Comparison of ENCODE assay signal across 34 cellular contexts in the genomic region with DNA sequence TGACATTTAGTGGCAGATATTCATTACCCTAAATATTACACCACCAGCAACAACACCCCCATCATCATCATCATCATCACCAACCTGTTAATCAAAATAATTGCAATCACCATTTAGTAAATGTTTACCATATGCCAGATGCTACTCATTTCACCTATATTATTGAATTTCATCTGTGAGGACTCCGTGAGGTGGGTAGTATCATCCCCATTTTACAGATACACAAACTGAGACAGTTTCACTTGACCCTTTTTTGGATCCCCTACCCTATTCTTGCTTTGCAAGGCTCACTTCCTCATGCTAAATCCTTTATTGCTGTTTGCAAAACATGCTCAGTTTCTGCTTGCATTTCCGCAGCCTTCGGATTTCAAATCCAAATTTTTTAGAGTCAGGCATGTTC.
"Had no signal": no experiment of that assay in that cellular context is flagged by ENCODE, and none has a peak within 500 bp of the region (broad histone marks: within the 10 kb centered on the region; RNA-seq: fewer than 3 reads in every experiment).

No MANE protein-coding gene starts in this region.

- ATAC-seq: activated CD8-positive, alpha-beta T cell treated with anti-CD3 and anti-CD28 coated beads for 36 hours; activated naive CD4-positive, alpha-beta T cell treated with anti-CD3 and anti-CD28 coated beads, Interleukin-2, amount 50 U/mL, for 72 hours; activated T-cell treated with anti-CD3 and anti-CD28 coated beads, Interleukin-2, amount 50 U/mL, for 4 hours; activated T-helper 17 cell treated with anti-CD3 and anti-CD28 coated beads, Interleukin-2, amount 50 U/mL, for 72 hours; body of pancreas had no signal

- FAIRE-seq: astrocyte, colon, TTC549 had no signal

- H3K4me1 ChIP-seq: adrenal gland, body of pancreas, breast epithelium had no signal

- H3K9me3 ChIP-seq: adrenal gland, body of pancreas, breast epithelium had no signal

- H3K4me3 ChIP-seq: adrenal gland, body of pancreas, breast epithelium had no signal

- H3K36me3 ChIP-seq: adrenal gland, brain microvascular endothelial cell, breast epithelium had no signal

- H3K27ac ChIP-seq: adrenal gland, body of pancreas, brain microvascular endothelial cell, breast epithelium, VCaP had no signal

- H3K27me3 ChIP-seq: adrenal gland, body of pancreas, brain microvascular endothelial cell, breast epithelium had no signal

- DNase-seq: activated B cell treated with CpG ODN at 0.5 μM for 24 hours; activated CD4-positive, alpha-beta memory T cell treated with anti-CD3 and anti-CD28 coated beads for 36 hours; activated CD4-positive, alpha-beta T cell treated with anti-CD3 and anti-CD28 coated beads for 4 hours; activated CD4-positive, alpha-beta T cell treated with anti-CD3 and anti-CD28 coated beads, Interleukin-2, amount 10 ng/mL, durations not matched to agents 24 days and 14 days; activated CD4-positive, alpha-beta T cell treated with anti-CD3 and anti-CD28 coated beads, Interleukin-2, amount 50 U/mL, for 1 hour; activated CD4-positive, alpha-beta T cell treated with anti-CD3 and anti-CD28 coated beads, Interleukin-2, amount 50 U/mL, for 4 hours; activated CD4-positive, CD25-positive, alpha-beta regulatory T cell treated with anti-CD3 and anti-CD28 coated beads, Interleukin-2, amount 50 U/mL, for 72 hours; activated CD8-positive, alpha-beta memory T cell treated with anti-CD3 and anti-CD28 coated beads, Interleukin-2, amount 50 U/mL, for 4 hours; activated CD8-positive, alpha-beta T cell treated with anti-CD3 and anti-CD28 coated beads for 36 hours; activated effector memory CD4-positive, alpha-beta T cell treated with anti-CD3 and anti-CD28 coated beads, Interleukin-2, amount 50 U/mL, for 16 hours; activated gamma-delta T cell treated with Interleukin-2 at 50 U/mL for 16 hours; activated naive CD4-positive, alpha-beta T cell; activated naive CD4-positive, alpha-beta T cell treated with anti-CD3 and anti-CD28 coated beads for 36 hours; activated naive CD4-positive, alpha-beta T cell treated with anti-CD3 and anti-CD28 coated beads, Interleukin-2, amount 50 U/mL, for 16 hours; activated naive CD8-positive, alpha-beta T cell treated with anti-CD3 and anti-CD28 coated beads for 36 hours; activated T-cell treated with anti-CD3 and anti-CD28 coated beads for 4 hours; activated T-cell treated with anti-CD3 and anti-CD28 coated beads, Interleukin-2, amount 50 U/mL, for 1 hour; activated T-cell treated with anti-CD3 and anti-CD28 coated beads, Interleukin-2, amount 50 U/mL, for 4 hours; activated T-cell treated with anti-CD3 and anti-CD28 coated beads, Interleukin-2, amount 50 U/mL, for 72 hours; adrenal gland; amniotic stem cell; aorta; body of pancreas; brain microvascular endothelial cell; central memory CD4-positive, alpha-beta T cell; T-helper 2 cell; T-helper 9 cell had no signal
